ENCODE assay signal across 16 cellular contexts in the genomic region with DNA sequence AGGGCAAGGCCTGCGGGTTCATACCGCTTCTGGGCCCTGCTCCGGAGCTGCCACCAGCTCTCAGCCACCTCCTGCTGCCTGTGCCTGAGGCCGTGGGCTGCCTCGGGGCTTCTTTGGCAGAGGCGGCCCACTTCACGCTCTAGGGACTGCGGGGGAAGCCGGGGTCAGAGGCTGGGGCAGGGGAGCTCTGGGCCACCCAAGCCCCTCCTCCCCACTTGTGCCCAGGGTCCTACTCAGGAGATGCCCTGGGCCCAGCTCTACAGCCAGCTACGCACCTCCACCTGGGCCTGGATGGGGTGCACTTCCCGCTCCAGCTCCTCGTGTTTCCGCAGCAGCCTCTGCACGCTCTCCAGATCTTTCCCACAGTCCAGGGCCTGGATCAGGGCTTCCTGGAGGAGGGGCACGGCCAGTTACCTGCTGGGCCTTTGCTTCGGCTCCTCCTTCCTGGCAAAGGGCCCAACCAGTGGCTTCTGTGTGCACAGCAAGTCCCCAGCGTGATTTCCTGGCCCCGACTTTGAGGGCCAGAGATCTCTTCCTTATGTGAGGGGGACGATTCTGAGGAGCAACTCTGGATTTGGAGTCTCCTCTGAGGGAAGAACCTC. TPM values are rescaled to one million over a fixed set of nuclear protein-coding genes. Genes with fewer than 3 reads are reported as not detected.
DNase-seq lines count a peak whose midpoint lies in the region; ATAC-seq and TF ChIP-seq lines count a peak whose summit lies in the region.
"Had no signal": no experiment of that assay in that cellular context is flagged by ENCODE, and none has a peak within 500 bp of the region (broad histone marks: within the 10 kb centered on the region; RNA-seq: fewer than 3 reads in every experiment).

No MANE protein-coding gene starts in this region.

- H3K9me3 ChIP-seq in HEK293 (ENCODE audit: control insufficient read depth, insufficient read depth, low read depth, low read length), result no peaks in the 10 kb centered on the region
- H3K9me3 ChIP-seq: gastroesophageal sphincter had no signal

- no peak overlapping the region for H3K4me3 ChIP-seq in HEK293 (ENCODE audit: low read depth, low read length)
- H3K4me3 ChIP-seq: gastroesophageal sphincter, GM12878 had no signal

- peaks cover 2% of the 10 kb centered on the region; the same call in 1 of the 2 replicates for H3K4me1 ChIP-seq in HEK293 (ENCODE audit: control insufficient read depth, insufficient read depth, low read length)
- H3K4me1 ChIP-seq: gastroesophageal sphincter had no signal

- CTCF ChIA-PET in HEK293 (lab: Yijun Ruan, JAX), result no interaction called here

- H3K27ac ChIP-seq in HEK293 (ENCODE audit: extremely low read depth, low read depth, low read length), result no peak overlapping the region
- H3K27ac ChIP-seq: gastroesophageal sphincter had no signal

- H3K27ac Mint-ChIP-seq in natural killer cell treated with Interleukin-12 subunit alpha and Interleukin-12 subunit beta and Interleukin-15 and Interleukin-18, amount 100 ng/mL, for 72 hours, result no peak overlapping the region
- H3K27ac Mint-ChIP-seq: activated CD4-positive, alpha-beta T cell treated with anti-CD3 and anti-CD28 coated beads for 36 hours; activated naive CD8-positive, alpha-beta T cell treated with anti-CD3 and anti-CD28 coated beads, Interleukin-2, amount 10 ng/mL, durations not matched to agents 7 days and 5 days had no signal

- POLR2A ChIA-PET in HEK293 (lab: Yijun Ruan, JAX), result no interaction called here

- no peaks in the 10 kb centered on the region for H3K36me3 Mint-ChIP-seq in natural killer cell treated with Interleukin-12 subunit alpha and Interleukin-12 subunit beta and Interleukin-15 and Interleukin-18, amount 100 ng/mL, for 72 hours
- H3K36me3 Mint-ChIP-seq: activated naive CD8-positive, alpha-beta T cell treated with anti-CD3 and anti-CD28 coated beads, Interleukin-2, amount 10 ng/mL, durations not matched to agents 7 days and 5 days; immature natural killer cell had no signal

- TF ChIP-seq CTCF in HEK293 (tag by site-specific recombination; IDR thresholded peaks at IDR 0.05), result no peak

- DNase-seq in COLO668 (lab: John Stamatoyannopoulos, UW; ENCODE audit: unreplicated experiment), result peak; percentile 46
- DNase-seq in T47D (ENCODE audit: low read depth in 1 of 2, low spot score in 1 of 2), result peak; percentile 67 to 82
- peak; percentile 83 for DNase-seq in mucosa of gallbladder (ENCODE audit: low spot score)
- no peak for DNase-seq in natural killer cell treated with Interleukin-12 subunit alpha and Interleukin-12 subunit beta and Interleukin-15 and Interleukin-18, amount 100 ng/mL, for 72 hours (ENCODE audit: low spot score)
- DNase-seq in NK-92 treated with Interleukin-12 subunit alpha and Interleukin-12 subunit beta, amount 100 ng/mL, for 24 hours (lab: John Stamatoyannopoulos, UW), result no peak
- DNase-seq: activated CD4-positive, alpha-beta T cell treated with anti-CD3 and anti-CD28 coated beads for 36 hours; activated naive CD8-positive, alpha-beta T cell treated with anti-CD3 and anti-CD28 coated beads, Interleukin-2, amount 10 ng/mL, durations not matched to agents 7 days and 5 days; activated T-cell treated with anti-CD3 and anti-CD28 coated beads for 4 hours; midbrain; NCI-H524; T-helper 1 cell had no signal

- no peak for ATAC-seq in natural killer cell treated with Interleukin-12 subunit alpha and Interleukin-12 subunit beta and Interleukin-15 and Interleukin-18, amount 100 ng/mL, for 72 hours
- no peak for ATAC-seq in HG02840 (IDR thresholded peaks at IDR 0.05; ENCODE audit: low FRiP score, unreplicated experiment)
- ATAC-seq: activated CD4-positive, alpha-beta T cell treated with anti-CD3 and anti-CD28 coated beads for 36 hours; gastroesophageal sphincter; GM12878 had no signal

- H3K36me3 ChIP-seq in HEK293 (ENCODE audit: control insufficient read depth in 2 of 2, insufficient read depth in 1 of 2, low read length in 2 of 2), result no peaks in the 10 kb centered on the region
- H3K36me3 ChIP-seq: gastroesophageal sphincter had no signal

- H3K9me3 Mint-ChIP-seq in natural killer cell treated with Interleukin-12 subunit alpha and Interleukin-12 subunit beta and Interleukin-15 and Interleukin-18, amount 100 ng/mL, for 72 hours, result no peaks in the 10 kb centered on the region
- H3K9me3 Mint-ChIP-seq: activated naive CD8-positive, alpha-beta T cell treated with anti-CD3 and anti-CD28 coated beads, Interleukin-2, amount 10 ng/mL, durations not matched to agents 7 days and 5 days; immature natural killer cell had no signal

- no peak overlapping the region for H3K4me3 Mint-ChIP-seq in natural killer cell treated with Interleukin-12 subunit alpha and Interleukin-12 subunit beta and Interleukin-15 and Interleukin-18, amount 100 ng/mL, for 72 hours
- H3K4me3 Mint-ChIP-seq: activated CD4-positive, alpha-beta T cell treated with anti-CD3 and anti-CD28 coated beads for 36 hours; activated naive CD8-positive, alpha-beta T cell treated with anti-CD3 and anti-CD28 coated beads, Interleukin-2, amount 10 ng/mL, durations not matched to agents 7 days and 5 days; immature natural killer cell had no signal

- H3K27me3 Mint-ChIP-seq in natural killer cell treated with Interleukin-12 subunit alpha and Interleukin-12 subunit beta and Interleukin-15 and Interleukin-18, amount 100 ng/mL, for 72 hours, result no peaks in the 10 kb centered on the region
- H3K27me3 Mint-ChIP-seq: activated CD4-positive, alpha-beta T cell treated with anti-CD3 and anti-CD28 coated beads for 36 hours had no signal

- H3K4me1 Mint-ChIP-seq in natural killer cell treated with Interleukin-12 subunit alpha and Interleukin-12 subunit beta and Interleukin-15 and Interleukin-18, amount 100 ng/mL, for 72 hours (ENCODE audit: low read depth in 2 of 2), result peaks cover 0 to 3% of the 10 kb centered on the region in 2 donors

- in situ Hi-C loops in T47D (cut with HindIII; ENCODE audit: low pct_unique_long_range_greater_than_20kb, low sequenced_read_pairs), result no loop called here

TF ChIP-seq in HEK293, 187 proteins besides CTCF, POLR2A, EP300 and RAD21:
- TF ChIP-seq ZFHX2 (tag by site-specific recombination; conservative IDR thresholded peaks at IDR 0.05) (peak; percentile 27; the same call in 1 of the 2 replicates), EGR2 (tag by site-specific recombination; IDR thresholded peaks at IDR 0.05; ENCODE audit: low read depth) (peak; percentile 16; the same call in 1 of the 2 replicates), ZNF747 (tag by site-specific recombination; IDR thresholded peaks at IDR 0.05) (no peak), ZNF701 (tag by site-specific recombination; IDR thresholded peaks at IDR 0.05) (no peak), ZNF23 (tag by site-specific recombination; IDR thresholded peaks at IDR 0.05; ENCODE audit: borderline replicate concordance) (no peak), ZNF48 (tag by site-specific recombination; IDR thresholded peaks at IDR 0.05) (no peak), ZIC2 (tag by site-specific recombination; IDR thresholded peaks at IDR 0.05) (peak; percentile 59)
TF ChIP-seq in HEK293: peak in this region for 3.

RNA-seq across cellular contexts. Expression of a gene that starts 24.0 kb away (rescaled TPM):
- 20.7 TPM for total RNA-seq in mucosa of gallbladder
- total RNA-seq in natural killer cell treated with Interleukin-12 subunit alpha and Interleukin-12 subunit beta and Interleukin-15 and Interleukin-18, amount 100 ng/mL, for 72 hours, result 10 to 100 TPM in 1 of 2 donors, 1 to 10 TPM in 1; 4.7 to 13.4 TPM

RNA-seq across cellular contexts. Expression of a gene that starts 31.2 kb away (rescaled TPM):
- total RNA-seq in mucosa of gallbladder, result 7.1 TPM
- total RNA-seq in natural killer cell treated with Interleukin-12 subunit alpha and Interleukin-12 subunit beta and Interleukin-15 and Interleukin-18, amount 100 ng/mL, for 72 hours, result 1 to 10 TPM; 1.1 to 2.4 TPM

RNA-seq across cellular contexts. Expression of a gene that starts 34.7 kb away (rescaled TPM):
- 21.0 TPM for total RNA-seq in mucosa of gallbladder
- 10 to 100 TPM in 1 of 2 donors, 1 to 10 TPM in 1; 6.7 to 12.1 TPM for total RNA-seq in natural killer cell treated with Interleukin-12 subunit alpha and Interleukin-12 subunit beta and Interleukin-15 and Interleukin-18, amount 100 ng/mL, for 72 hours

Comparison
In these comparisons a context has a peak if more than half of its experiments do, and no peak if none do; other contexts are left out.
1. DNase-seq: peak in COLO668 (single experiment), T47D (2 of 2) and mucosa of gallbladder (single experiment); none in natural killer cell treated with Interleukin-12 subunit alpha and Interleukin-12 subunit beta and Interleukin-15 and Interleukin-18, amount 100 ng/mL, for 72 hours (single experiment) and NK-92 treated with Interleukin-12 subunit alpha and Interleukin-12 subunit beta, amount 100 ng/mL, for 24 hours (single experiment).